ENCODE assay signal across 15 cellular contexts in the genomic region with DNA sequence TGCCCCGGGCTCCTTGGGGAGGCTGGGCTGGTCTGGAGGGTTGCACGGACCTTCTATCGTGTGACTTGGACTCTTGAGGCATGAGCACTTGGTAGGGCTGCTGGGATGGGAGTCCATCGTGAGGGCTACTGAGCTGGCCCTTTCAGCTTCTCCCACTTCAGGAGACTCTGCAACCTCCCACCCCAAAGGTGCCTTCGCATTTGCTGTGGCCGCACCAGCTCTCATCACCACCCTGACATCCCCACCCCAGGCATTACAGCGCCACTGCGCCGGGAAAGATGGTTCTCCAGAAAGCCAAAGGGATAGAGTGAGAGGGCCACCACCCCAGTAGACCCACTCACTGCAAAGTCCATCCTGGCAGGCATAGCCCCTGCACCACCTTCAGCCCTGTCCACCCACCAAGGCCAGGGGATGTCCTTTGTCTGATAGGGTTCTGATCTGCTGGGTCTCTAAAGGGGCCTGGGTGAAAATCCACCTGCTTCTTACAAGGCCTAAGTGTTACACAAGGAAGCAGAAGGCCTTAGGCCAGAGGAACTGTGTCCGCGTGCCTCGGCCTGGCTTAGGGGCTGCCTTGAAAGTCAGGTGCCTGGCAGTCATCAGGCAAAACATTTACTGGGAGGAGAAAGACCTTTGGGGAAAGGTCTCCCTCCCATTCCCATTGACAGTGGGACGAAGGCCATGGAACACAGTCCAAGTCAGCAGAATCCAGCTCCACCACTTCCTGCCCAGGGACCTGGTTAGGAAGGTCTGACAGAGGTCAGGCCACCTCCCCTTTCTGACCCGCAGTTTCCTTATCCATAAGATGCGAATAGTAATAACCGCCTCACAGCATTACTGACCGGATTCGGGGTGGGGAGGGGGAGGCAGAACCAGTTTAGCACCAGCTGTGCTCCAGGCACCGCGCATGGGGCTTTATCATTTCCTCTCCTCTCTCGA. TPM values are rescaled to one million over a fixed set of nuclear protein-coding genes. Genes with fewer than 3 reads are reported as not detected.
A peak's percentile ranks its signal among the peaks of the same experiment; 100 is the strongest.
DNase-seq lines count a peak whose midpoint lies in the region; ATAC-seq and TF ChIP-seq lines count a peak whose summit lies in the region.
"Had no signal": no experiment of that assay in that cellular context is flagged by ENCODE, and none has a peak within 500 bp of the region (broad histone marks: within the 10 kb centered on the region; RNA-seq: fewer than 3 reads in every experiment).

No MANE protein-coding gene starts in this region.

- H4K12ac ChIP-seq in trophoblast cell (ENCODE audit: low read depth, low read length) = no peak overlapping the region

- H3K4me2 ChIP-seq in trophoblast cell (ENCODE audit: low read length) = no peak overlapping the region
- H3K4me2 ChIP-seq: A549 had no signal

- no peaks in the 10 kb centered on the region for H3K27me3 ChIP-seq in right atrium auricular region
- H3K27me3 ChIP-seq in trophoblast cell (ENCODE audit: insufficient read depth, low read length) = no peaks in the 10 kb centered on the region
- H3K27me3 ChIP-seq in uterus = no peaks in the 10 kb centered on the region

- H3K4me3 ChIP-seq in right atrium auricular region (no peak overlapping the region), trophoblast cell (ENCODE audit: low read depth, low read length) (no peak overlapping the region), uterus (no peak overlapping the region)
- H3K4me3 ChIP-seq: A549 had no signal

- peak overlapping the region; percentile 53 for H4K8ac ChIP-seq in trophoblast cell (ENCODE audit: low read depth, low read length)

- H2BK120ac ChIP-seq in trophoblast cell (ENCODE audit: insufficient read depth, low read length, poor library complexity) = peak overlapping the region; percentile 59

- DNase-seq in activated CD8-positive, alpha-beta memory T cell treated with anti-CD3 and anti-CD28 coated beads, Interleukin-2, amount 50 U/mL, for 48 hours = peak; percentile 46
- DNase-seq in activated CD8-positive, alpha-beta memory T cell treated with anti-CD3 and anti-CD28 coated beads, Interleukin-2, amount 50 U/mL, for 4 hours = no peak
- no peak for DNase-seq in right atrium auricular region (ENCODE audit: low spot score)
- DNase-seq in trophoblast cell = no peak
- no peak for DNase-seq in uterus
- no peak for DNase-seq in MV-4-11 (lab: John Stamatoyannopoulos, UW)
- DNase-seq: HCEC 1CT; NCI-H1105; NCI-H82; SHP77 treated with DMSO at 0.1 percent for 48 hours; stimulated activated CD4-positive, alpha-beta T cell treated with anti-CD3 and anti-CD28 coated beads, Interleukin-2, amount 100 ng/mL, for 48 hours had no signal

- intact Hi-C loops in uterus (cut with DNase I; ENCODE audit: low total_unique reads) = no loop called here

- peak overlapping the region; percentile 10 for H3K18ac ChIP-seq in trophoblast cell (ENCODE audit: low read length)

- no peak overlapping the region for H2BK5ac ChIP-seq in trophoblast cell (ENCODE audit: low read depth, low read length, poor library complexity)

- H3K4me1 ChIP-seq in right atrium auricular region (peaks cover 0 to 52% of the 10 kb centered on the region in 2 donors), trophoblast cell (ENCODE audit: control insufficient read depth in 1 of 2, insufficient read depth in 2 of 2, low read length in 2 of 2) (peaks cover 32% of the 10 kb centered on the region in 2 experiments), uterus (peaks cover 0 to 6% of the 10 kb centered on the region in 2 donors)

- H3K27ac ChIP-seq in right atrium auricular region = peak overlapping the region; percentile 82 to 96
- H3K27ac ChIP-seq in trophoblast cell (ENCODE audit: low read depth, low read length) = peak overlapping the region; percentile 32
- peak overlapping the region; percentile 29 to 64 for H3K27ac ChIP-seq in uterus
- H3K27ac ChIP-seq: A549 had no signal

- no peaks in the 10 kb centered on the region for H3K79me2 ChIP-seq in trophoblast cell (ENCODE audit: control insufficient read depth, insufficient read depth, low read length, poor library complexity)

- H2AK5ac ChIP-seq in trophoblast cell (ENCODE audit: low read length) = no peak overlapping the region

- H2AFZ ChIP-seq in trophoblast cell (ENCODE audit: insufficient read depth, low read length, poor library complexity) = no peak overlapping the region

- H3K36me3 ChIP-seq in right atrium auricular region (peaks cover 2% of the 10 kb centered on the region), trophoblast cell (ENCODE audit: control insufficient read depth in 1 of 2, insufficient read depth in 2 of 2, low read length in 2 of 2) (peaks cover 2 to 5% of the 10 kb centered on the region in 2 experiments), uterus (no peaks in the 10 kb centered on the region)

- H3K14ac ChIP-seq in trophoblast cell (ENCODE audit: low read length) = peak overlapping the region; percentile 44

- no CpG with 5 or more reads among the region's 21 CpGs for WGBS in trophoblast cell (ENCODE audit: extremely low coverage, insufficient coverage, insufficient read length)

- peak overlapping the region; percentile 40 for H4K91ac ChIP-seq in trophoblast cell (ENCODE audit: low read depth, low read length)

- no peak for ATAC-seq in GM21619 (IDR thresholded peaks at IDR 0.05; ENCODE audit: unreplicated experiment)
- ATAC-seq in GM18867 (IDR thresholded peaks at IDR 0.05; ENCODE audit: unreplicated experiment) = no peak
- ATAC-seq: A549; activated T-helper 17 cell treated with anti-CD3 and anti-CD28 coated beads, Interleukin-2, amount 50 U/mL, for 72 hours had no signal

- TF ChIP-seq POLR2A in uterus (IDR thresholded peaks at IDR 0.05) = no peak

- no peak overlapping the region for H3K4ac ChIP-seq in trophoblast cell (ENCODE audit: low read depth, low read length)

- peaks cover 14% of the 10 kb centered on the region for H3K79me1 ChIP-seq in trophoblast cell (ENCODE audit: low read length)

- H2BK12ac ChIP-seq in trophoblast cell (ENCODE audit: low read length) = no peak overlapping the region

- H3K9ac ChIP-seq in trophoblast cell (ENCODE audit: low read length) = no peak overlapping the region

- no peaks in the 10 kb centered on the region for H3K9me3 ChIP-seq in right atrium auricular region
- no peaks in the 10 kb centered on the region for H3K9me3 ChIP-seq in trophoblast cell (ENCODE audit: insufficient read depth, low read depth, low read length)
- H3K9me3 ChIP-seq in uterus = no peaks in the 10 kb centered on the region
- H3K9me3 ChIP-seq: A549 had no signal

- TF ChIP-seq CTCF in right atrium auricular region (IDR thresholded peaks at IDR 0.05) = no peak
- no peak for TF ChIP-seq CTCF in uterus (IDR thresholded peaks at IDR 0.05)

- H3K23ac ChIP-seq in trophoblast cell (ENCODE audit: low read length) = no peak overlapping the region

RNA-seq across cellular contexts. Expression of a gene that starts 5.2 kb away (rescaled TPM):
- total RNA-seq in right atrium auricular region (10 to 100 TPM; 10.6 to 12.5 TPM), uterus (10 to 100 TPM in 1 of 4 donors, 1 to 10 TPM in 3; 2.6 to 13.1 (median 4.8) TPM)
- 26.5 and 29.5 TPM in 2 replicates for polyA plus RNA-seq in trophoblast cell (2013)

RNA-seq across cellular contexts. Expression of a gene that starts 21.9 kb away (rescaled TPM):
- total RNA-seq in right atrium auricular region (under 1 TPM; 0.16 to 0.22 TPM), uterus (under 1 TPM in 3 of 4 donors, not detected in 1; under 0.01 to 0.29 (median 0.14) TPM)
- polyA plus RNA-seq in trophoblast cell (2013) = 0.64 and 0.81 TPM in 2 replicates

Comparison
In these comparisons a context has a peak if more than half of its experiments do, and no peak if none do; other contexts are left out.
1. H3K27ac ChIP-seq: peak in every context shown above with its lines; median percentile 89 in right atrium auricular region; 46 in uterus; 32 in trophoblast cell.